In the genomic region with DNA sequence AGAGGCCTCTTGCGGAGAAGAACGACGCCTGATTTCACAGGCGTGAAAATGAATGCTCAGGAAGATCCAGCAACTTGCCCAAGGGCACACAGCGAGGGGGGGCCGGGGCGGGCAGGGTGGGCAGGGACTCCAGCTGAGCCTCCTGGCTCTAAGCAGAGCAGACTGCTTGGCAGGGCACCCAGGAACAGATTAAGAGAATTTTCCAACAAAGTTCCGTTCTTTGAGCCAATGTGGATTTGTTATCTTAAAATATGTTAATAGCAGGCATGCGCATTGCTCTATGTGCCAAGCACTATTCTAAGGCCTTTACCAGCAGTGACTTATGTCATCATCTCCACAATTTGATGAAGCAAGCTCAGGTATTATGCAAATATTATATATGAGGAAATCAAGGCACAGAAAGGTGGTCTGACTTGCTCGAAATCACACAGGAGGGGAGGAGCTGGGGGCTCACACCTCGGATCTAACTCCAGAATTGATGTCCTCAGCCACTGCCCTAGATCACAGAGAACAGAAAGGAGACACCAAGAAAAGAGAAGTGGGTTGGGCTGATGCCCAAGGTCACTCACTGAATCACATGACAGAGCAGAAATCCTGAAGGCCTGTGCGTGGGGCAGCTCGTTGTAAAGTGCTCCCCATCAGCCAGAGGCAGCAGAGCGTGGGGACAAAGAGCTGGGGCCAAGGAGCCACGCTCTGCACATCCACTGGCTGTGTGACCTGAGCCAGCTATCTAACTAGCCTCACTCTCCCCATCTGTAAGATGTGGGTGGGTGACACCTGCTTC, we compare ENCODE assay signal across 11 cellular contexts. TPM values are rescaled to one million over a fixed set of nuclear protein-coding genes. Genes with fewer than 3 reads are reported as not detected.
DNase-seq lines count a peak whose midpoint lies in the region; ATAC-seq and TF ChIP-seq lines count a peak whose summit lies in the region.
"Had no signal": no experiment of that assay in that cellular context is flagged by ENCODE, and none has a peak within 500 bp of the region (broad histone marks: within the 10 kb centered on the region; RNA-seq: fewer than 3 reads in every experiment).

No MANE protein-coding gene starts in this region.

- DNase-seq in activated naive CD8-positive, alpha-beta T cell treated with anti-CD3 and anti-CD28 coated beads, Interleukin-2, amount 50 U/mL, for 24 hours = no peak
- no peak for DNase-seq in spleen
- no peak for DNase-seq in NCI-H510A treated with DMSO at 0.1 percent for 48 hours (lab: John Stamatoyannopoulos, UW)
- DNase-seq in HEK293T (ENCODE audit: extremely low spot score) = no peak
- DNase-seq in HAP-1 (ENCODE audit: low spot score in 2 of 2) = no peak
- DNase-seq: activated CD8-positive, alpha-beta T cell treated with anti-CD3 and anti-CD28 coated beads, Interleukin-2, amount 10 ng/mL, durations not matched to agents 7 days and 5 days; NCI-H2107 had no signal

- H3K4me1 ChIP-seq in HUES64 (ENCODE audit: insufficient read depth, low read length) (peaks cover 24% of the 10 kb centered on the region), spleen (peaks cover 14 to 73% (median 47%) of the 10 kb centered on the region in 6 donors), HAP-1 (peaks cover 4% of the 10 kb centered on the region; the same call in 1 of the 2 replicates)

- H3K36me3 ChIP-seq in HUES64 (ENCODE audit: insufficient read depth, low read length) (no peaks in the 10 kb centered on the region), spleen (no peaks in the 10 kb centered on the region), HAP-1 (replicated peaks) (no peaks in the 10 kb centered on the region)

- H3K36me3 Mint-ChIP-seq in activated naive CD8-positive, alpha-beta T cell treated with anti-CD3 and anti-CD28 coated beads, Interleukin-2, amount 50 U/mL, for 24 hours (ENCODE audit: low read depth) = peaks cover 4% of the 10 kb centered on the region

- no peak overlapping the region for H3K4me3 Mint-ChIP-seq in activated naive CD8-positive, alpha-beta T cell treated with anti-CD3 and anti-CD28 coated beads, Interleukin-2, amount 50 U/mL, for 24 hours
- H3K4me3 Mint-ChIP-seq: activated CD8-positive, alpha-beta T cell treated with anti-CD3 and anti-CD28 coated beads, Interleukin-2, amount 10 ng/mL, durations not matched to agents 7 days and 5 days had no signal

- POLR2A ChIA-PET in HEK293T (lab: Yijun Ruan, JAX) = no interaction called here

- no peak overlapping the region for H3K27ac ChIP-seq in HUES64 (ENCODE audit: low read depth, low read length)
- H3K27ac ChIP-seq in layer of hippocampus (ENCODE audit: low read depth, low read length) = peak overlapping the region; percentile 31
- H3K27ac ChIP-seq in spleen = peak overlapping the region in 7 of 8 donors; percentile 45 to 82 (median 69)

- 77% methylated on average over 15 of the region's 15 CpGs for WGBS in HUES64
- WGBS in spleen, 5 donors = 55 to 71% (median 59%) methylated on average over 15 of the region's 15 CpGs

- H3K9ac ChIP-seq in HUES64 (ENCODE audit: low read depth, low read length) = peak overlapping the region; percentile 64; the same call in 1 of the 2 replicates

- H3K27me3 ChIP-seq in HUES64 (ENCODE audit: insufficient read depth, low read length) = no peaks in the 10 kb centered on the region
- no peaks in the 10 kb centered on the region for H3K27me3 ChIP-seq in layer of hippocampus (ENCODE audit: control insufficient read depth, insufficient read depth, low read length)
- H3K27me3 ChIP-seq in spleen (replicated peaks in 1 of 7) = no peaks in the 10 kb centered on the region
- H3K27me3 ChIP-seq in HAP-1 (ENCODE audit: low read depth) = no peaks in the 10 kb centered on the region

- no peak overlapping the region for H3K4me3 ChIP-seq in HUES64 (ENCODE audit: low read length)
- H3K4me3 ChIP-seq in spleen = peak overlapping the region in 1 of 8 donors; percentile 8
- no peak overlapping the region for H3K4me3 ChIP-seq in HAP-1

- H3K9me3 Mint-ChIP-seq in activated naive CD8-positive, alpha-beta T cell treated with anti-CD3 and anti-CD28 coated beads, Interleukin-2, amount 50 U/mL, for 24 hours = peaks cover 8% of the 10 kb centered on the region

- H3K9me3 ChIP-seq in HUES64 (ENCODE audit: insufficient read depth, low read depth, low read length) = peaks cover 16% of the 10 kb centered on the region
- H3K9me3 ChIP-seq in spleen = peaks cover 0 to 11% (median 7%) of the 10 kb centered on the region in 8 donors
- H3K9me3 ChIP-seq in HAP-1 = no peaks in the 10 kb centered on the region; the same call in 1 of the 2 replicates

- no peak for TF ChIP-seq CTCF in spleen (IDR thresholded peaks at IDR 0.05 in 8 of 11, conservative IDR thresholded peaks at IDR 0.05 in 3 of 11)

- no peaks in the 10 kb centered on the region for H3K27me3 Mint-ChIP-seq in activated naive CD8-positive, alpha-beta T cell treated with anti-CD3 and anti-CD28 coated beads, Interleukin-2, amount 50 U/mL, for 24 hours

- no peaks in the 10 kb centered on the region for H3K4me1 Mint-ChIP-seq in activated naive CD8-positive, alpha-beta T cell treated with anti-CD3 and anti-CD28 coated beads, Interleukin-2, amount 50 U/mL, for 24 hours

- in situ Hi-C loops in HAP-1 (cut with MboI; ENCODE audit: low sequenced_read_pairs) = no loop called here

- TF ChIP-seq POLR2A in spleen (IDR thresholded peaks at IDR 0.05) = no peak

- intact Hi-C loops in spleen (cut with DNase I; ENCODE audit: low total_unique reads) = no loop called here

- no peak for ATAC-seq in activated naive CD8-positive, alpha-beta T cell treated with anti-CD3 and anti-CD28 coated beads, Interleukin-2, amount 50 U/mL, for 24 hours
- ATAC-seq in GM18873 (IDR thresholded peaks at IDR 0.05; ENCODE audit: low FRiP score, unreplicated experiment) = no peak
- ATAC-seq: activated CD8-positive, alpha-beta T cell treated with anti-CD3 and anti-CD28 coated beads, Interleukin-2, amount 10 ng/mL, durations not matched to agents 7 days and 5 days; HCT116 had no signal

- CTCF ChIA-PET in HEK293T (lab: Yijun Ruan, JAX) = interaction anchor here (1.5 kb wide), 1 partner anchor 17 kb away, joined by 4 read pairs; no protein-coding TSS in a partner anchor

- H3K27ac Mint-ChIP-seq in activated naive CD8-positive, alpha-beta T cell treated with anti-CD3 and anti-CD28 coated beads, Interleukin-2, amount 50 U/mL, for 24 hours = peak overlapping the region; percentile 76
- H3K27ac Mint-ChIP-seq: activated CD8-positive, alpha-beta T cell treated with anti-CD3 and anti-CD28 coated beads, Interleukin-2, amount 10 ng/mL, durations not matched to agents 7 days and 5 days had no signal

TF ChIP-seq in HEK293T, 16 proteins besides CTCF, POLR2A, EP300 and RAD21:
- TF ChIP-seq NFRKB (IDR thresholded peaks at IDR 0.05) (no peak), FOXA1 (IDR thresholded peaks at IDR 0.05) (no peak), BHLHE40 (IDR thresholded peaks at IDR 0.05; ENCODE audit: borderline replicate concordance) (no peak), SUZ12 (IDR thresholded peaks at IDR 0.05) (no peak), ARNT (IDR thresholded peaks at IDR 0.05) (no peak), TARDBP (IDR thresholded peaks at IDR 0.05) (no peak), HDGF (IDR thresholded peaks at IDR 0.05; ENCODE audit: borderline replicate concordance) (no peak), FOXM1 (IDR thresholded peaks at IDR 0.05; ENCODE audit: borderline replicate concordance) (no peak), FOXK2 (IDR thresholded peaks at IDR 0.05) (no peak), SP1 (IDR thresholded peaks at IDR 0.05) (no peak), LEF1 (IDR thresholded peaks at IDR 0.05; ENCODE audit: borderline replicate concordance) (no peak), ELF4 (IDR thresholded peaks at IDR 0.05) (no peak), ZNF384 (IDR thresholded peaks at IDR 0.05) (no peak), L3MBTL2 (conservative IDR thresholded peaks at IDR 0.05) (no peak), CTBP1 (IDR thresholded peaks at IDR 0.05; ENCODE audit: borderline replicate concordance) (no peak)
- TF ChIP-seq, protein P1, sequence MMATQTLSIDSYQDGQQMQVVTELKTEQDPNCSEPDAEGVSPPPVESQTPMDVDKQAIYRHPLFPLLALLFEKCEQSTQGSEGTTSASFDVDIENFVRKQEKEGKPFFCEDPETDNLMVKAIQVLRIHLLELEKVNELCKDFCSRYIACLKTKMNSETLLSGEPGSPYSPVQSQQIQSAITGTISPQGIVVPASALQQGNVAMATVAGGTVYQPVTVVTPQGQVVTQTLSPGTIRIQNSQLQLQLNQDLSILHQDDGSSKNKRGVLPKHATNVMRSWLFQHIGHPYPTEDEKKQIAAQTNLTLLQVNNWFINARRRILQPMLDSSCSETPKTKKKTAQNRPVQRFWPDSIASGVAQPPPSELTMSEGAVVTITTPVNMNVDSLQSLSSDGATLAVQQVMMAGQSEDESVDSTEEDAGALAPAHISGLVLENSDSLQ (IDR thresholded peaks at IDR 0.05) = no peak
TF ChIP-seq in HEK293T: peak in this region for 0.

RNA-seq across cellular contexts. Expression of a gene that starts 23.2 kb away (rescaled TPM):
- 10.2 TPM for polyA plus RNA-seq in HUES64 (2013, experiment 1 of 2)
- polyA plus RNA-seq in HUES64 (2013, experiment 2 of 2) = 10.7 TPM
- 10 to 100 TPM in 5 of 7 donors, 1 to 10 TPM in 2; 9.4 to 14.9 (median 11.1) TPM for total RNA-seq in spleen
- polyA plus RNA-seq in spleen = 1 to 10 TPM; 1.5 to 2.7 (median 1.5) TPM
